ENCODE assay signal across 3 cellular contexts in genomic region chr9:77277719-77278118, GRCh38.
"Had no signal": no experiment of that assay in that cellular context is flagged by ENCODE, and none has a peak within 500 bp of the region (broad histone marks: within the 10 kb centered on the region; RNA-seq: fewer than 3 reads in every experiment).

No MANE protein-coding gene starts in this region.

- DNase-seq: GDM1, GF-D8 had no signal

- H3K4me3 ChIP-seq: GM12878 had no signal
